8 cellular contexts compared by ENCODE assay signal in genomic region chr3:9769426-9770275, GRCh38. TPM values are rescaled to one million over a fixed set of nuclear protein-coding genes. Genes with fewer than 3 reads are reported as not detected.
DNase-seq lines count a peak whose midpoint lies in the region; ATAC-seq and TF ChIP-seq lines count a peak whose summit lies in the region.

CAMK1 (minus strand) TSS chr3:9769947; CDS start chr3:9767749, 2,198 bp downstream.

- TF ChIP-seq CTCF in fibroblast of the aortic adventitia (IDR thresholded peaks at IDR 0.05; ENCODE audit: insufficient read depth, low read length) (no peak), subcutaneous adipose tissue (IDR thresholded peaks at IDR 0.05; ENCODE audit: low read depth) (no peak)

- peak within 1 kb of the TSS; percentile 76 for H3K4me3 ChIP-seq in fibroblast of the aortic adventitia (ENCODE audit: low read depth, low read length)
- peak within 1 kb of the TSS; percentile 49 for H3K4me3 ChIP-seq in naive thymus-derived CD4-positive, alpha-beta T cell (ENCODE audit: low read length)

- POLR2A ChIA-PET in naive thymus-derived CD4-positive, alpha-beta T cell (lab: Charles Lee) = interaction anchor here (0.7 to 2.0 kb wide), 8 partner anchors 11 to 164 kb away, joined by 3 to 7 read pairs (median 3); partner anchors contain the start of genes ARPC4, CRELD1, MTMR14 and TADA3

- peak within 1 kb of the TSS; percentile 43 for H3K27ac ChIP-seq in naive thymus-derived CD4-positive, alpha-beta T cell (ENCODE audit: low read depth, low read length)

- H3K9me3 Mint-ChIP-seq in naive thymus-derived CD4-positive, alpha-beta T cell = no peaks in the 10 kb centered on the region

- CTCF ChIA-PET in naive thymus-derived CD4-positive, alpha-beta T cell (lab: Charles Lee) = interaction anchor here (0.5 kb wide), 1 partner anchor 284 kb away, joined by 4 read pairs; no protein-coding TSS in a partner anchor

- intact Hi-C loops in naive thymus-derived CD4-positive, alpha-beta T cell (cut with micrococcal nuclease) = loop anchor here (1.0 kb wide), 4 partner anchors 10 to 38 kb away; partner anchors contain the start of genes BRPF1 (in 1 of the 2) and TADA3 (in 1 of the 2)

- H3K27me3 ChIP-seq in naive thymus-derived CD4-positive, alpha-beta T cell (ENCODE audit: control insufficient read depth in 2 of 2, insufficient read depth in 2 of 2, low read length in 2 of 2) = no peaks in the 10 kb centered on the region

- peaks cover 0 to 3% (median 0%) of the 10 kb centered on the region in 5 donors for H3K27me3 Mint-ChIP-seq in naive thymus-derived CD4-positive, alpha-beta T cell

- H3K27ac Mint-ChIP-seq in naive thymus-derived CD4-positive, alpha-beta T cell = peak within 1 kb of the TSS; percentile 24 to 87 (median 57)

- H3K4me3 Mint-ChIP-seq in naive thymus-derived CD4-positive, alpha-beta T cell = peak within 1 kb of the TSS; percentile 34 to 87 (median 68)

- H3K4me1 Mint-ChIP-seq in naive thymus-derived CD4-positive, alpha-beta T cell = peaks cover 13 to 45% (median 24%) of the 10 kb centered on the region in 7 donors

- DNase-seq in ELR (ENCODE audit: low read depth) = peak; percentile 75
- DNase-seq in activated gamma-delta T cell (lab: John Stamatoyannopoulos, UW) = peak; percentile 23
- peak; percentile 50 for DNase-seq in fibroblast of the aortic adventitia (ENCODE audit: low read depth)
- DNase-seq in naive thymus-derived CD4-positive, alpha-beta T cell = peak in 8 of 9 donors; percentile 31 to 82 (median 49)

- peaks cover 8 to 13% of the 10 kb centered on the region in 2 donors for H3K4me1 ChIP-seq in naive thymus-derived CD4-positive, alpha-beta T cell (ENCODE audit: control insufficient read depth in 2 of 2, insufficient read depth in 2 of 2, low read length in 2 of 2)

- H3K9me3 ChIP-seq in naive thymus-derived CD4-positive, alpha-beta T cell (ENCODE audit: control insufficient read depth in 2 of 3, low read length in 3 of 3) = no peaks in the 10 kb centered on the region

- peaks cover 0 to 14% (median 0%) of the 10 kb centered on the region in 5 donors for H3K36me3 Mint-ChIP-seq in naive thymus-derived CD4-positive, alpha-beta T cell

- ATAC-seq in HG02678 (IDR thresholded peaks at IDR 0.05; ENCODE audit: unreplicated experiment) (peak; percentile 68), GM21447 (IDR thresholded peaks at IDR 0.05; ENCODE audit: unreplicated experiment) (no peak)
- peak; percentile 90 for ATAC-seq in naive thymus-derived CD4-positive, alpha-beta T cell

- H3K36me3 ChIP-seq in naive thymus-derived CD4-positive, alpha-beta T cell (ENCODE audit: control insufficient read depth in 2 of 3, insufficient read depth in 3 of 3, low read length in 3 of 3) = no peaks in the 10 kb centered on the region

TF ChIP-seq in PFSK-1, 5 proteins besides CTCF, POLR2A, EP300 and RAD21:
- no peak for TF ChIP-seq TAF1 (IDR thresholded peaks at IDR 0.05; ENCODE audit: borderline replicate concordance, insufficient read depth, low read length)
- peak; percentile 22 for TF ChIP-seq FOXP2 (optimal IDR thresholded peaks at IDR 0.05; ENCODE audit: borderline replicate concordance, extremely low read depth, extremely low read length, insufficient read depth)
- TF ChIP-seq SIN3A (IDR thresholded peaks at IDR 0.05; ENCODE audit: borderline replicate concordance, insufficient read depth, low read length) = no peak
TF ChIP-seq in PFSK-1: peak in this region for 1.

RNA-seq across cellular contexts. Expression of gene CAMK1, which starts in this region (rescaled TPM):
- polyA plus RNA-seq in PFSK-1 (2012; ENCODE audit: insufficient read length, low read depth) = 56.4 TPM
- total RNA-seq in fibroblast of the aortic adventitia (ENCODE audit: low replicate concordance) = 24.5 and 41.5 TPM in 2 replicates
- 10 to 100 TPM in 2 of 5 experiments, 1 to 10 TPM in 3; 2.1 to 36.3 (median 2.5) TPM for total RNA-seq in naive thymus-derived CD4-positive, alpha-beta T cell
- 1 to 10 TPM in 1 of 2 donors, under 1 TPM in 1; 0.85 to 2.1 TPM for polyA plus RNA-seq in naive thymus-derived CD4-positive, alpha-beta T cell
- total RNA-seq in subcutaneous adipose tissue = 100 to 1,000 TPM in 1 of 4 donors, 10 to 100 TPM in 3; 57.0 to 122 (median 66.6) TPM

Comparison
In these comparisons a context has a peak if more than half of its experiments do, and no peak if none do; other contexts are left out.
1. DNase-seq: peak in every context shown above with its lines; median percentile 75 in ELR; 50 in fibroblast of the aortic adventitia; 49 in naive thymus-derived CD4-positive, alpha-beta T cell; 23 in activated gamma-delta T cell.